ENCODE assay signal across 8 cellular contexts in the genomic region with DNA sequence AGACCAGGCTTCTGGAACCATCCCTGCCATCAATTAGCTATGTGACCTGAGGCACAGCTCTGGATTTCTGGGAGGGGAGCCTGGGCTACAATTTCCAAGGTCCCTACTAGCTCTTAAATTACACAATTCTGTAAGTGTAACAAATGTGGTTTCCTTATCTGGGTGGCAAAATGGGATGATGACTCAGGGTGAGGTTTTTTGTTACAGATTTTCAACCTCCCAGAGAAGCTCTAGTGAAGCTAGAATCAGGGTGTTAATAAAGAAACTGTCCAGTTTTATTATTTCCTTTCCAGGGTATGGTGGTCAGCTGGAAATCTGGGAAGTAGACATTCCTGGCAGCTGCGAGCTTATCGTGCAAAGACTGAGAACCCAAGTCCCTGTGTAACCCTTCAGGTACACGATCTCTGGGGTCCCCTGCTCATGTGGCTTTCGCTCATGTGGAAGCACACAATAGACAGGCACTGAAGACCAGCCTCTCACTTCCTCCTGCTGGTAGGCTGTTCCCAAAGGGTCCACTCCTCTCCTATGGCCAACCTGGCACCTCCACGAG. TPM values are rescaled to one million over a fixed set of nuclear protein-coding genes. Genes with fewer than 3 reads are reported as not detected.
DNase-seq lines count a peak whose midpoint lies in the region; ATAC-seq, FAIRE-seq and TF ChIP-seq lines count a peak whose summit lies in the region.

No MANE protein-coding gene starts in this region.

- ATAC-seq in CD4-positive, CD25-positive, alpha-beta regulatory T cell (ENCODE audit: low read depth in 2 of 2), result no peak
- peak; percentile 44 for ATAC-seq in mucosa of descending colon
- ATAC-seq in HG02852 (IDR thresholded peaks at IDR 0.05; ENCODE audit: unreplicated experiment), result no peak

- H3K4me1 ChIP-seq in CD4-positive, CD25-positive, alpha-beta regulatory T cell (ENCODE audit: control insufficient read depth, insufficient read depth, low read length, poor library complexity, severe bottlenecking), result peaks cover 74% of the 10 kb centered on the region
- H3K4me1 ChIP-seq in astrocyte (ENCODE audit: insufficient read depth, low read length) (peaks cover 29% of the 10 kb centered on the region), mucosa of descending colon (ENCODE audit: low read depth) (peaks cover 9% of the 10 kb centered on the region)

- no peaks in the 10 kb centered on the region for H3K27me3 ChIP-seq in CD4-positive, CD25-positive, alpha-beta regulatory T cell (ENCODE audit: control insufficient read depth, insufficient read depth, low read length)
- H3K27me3 ChIP-seq in astrocyte (ENCODE audit: insufficient read depth, low read length), result no peaks in the 10 kb centered on the region

- H3K4me2 ChIP-seq in astrocyte (ENCODE audit: low read length), result peak overlapping the region; percentile 73

- peak overlapping the region; percentile 63 for H3K27ac ChIP-seq in CD4-positive, CD25-positive, alpha-beta regulatory T cell (ENCODE audit: insufficient read depth, low read length, poor library complexity, severe bottlenecking)
- H3K27ac ChIP-seq in astrocyte (ENCODE audit: low read depth, low read length), result peak overlapping the region; percentile 61

- peaks cover 55% of the 10 kb centered on the region for H3K79me2 ChIP-seq in astrocyte (ENCODE audit: insufficient read depth, low read length)

- no peak for DNase-seq in CD4-positive, CD25-positive, alpha-beta regulatory T cell
- peak; percentile 89 for DNase-seq in MV-4-11 (lab: John Stamatoyannopoulos, UW)
- DNase-seq in astrocyte (ENCODE audit: low read depth), result peak; percentile 90
- DNase-seq in mucosa of descending colon, result no peak
- DNase-seq in cortex of kidney (lab: John Stamatoyannopoulos, UW), result no peak
- DNase-seq in NCI-H1930 (lab: John Stamatoyannopoulos, UW), result no peak
- DNase-seq in DMS79 treated with DMSO at 0.1 percent for 48 hours (lab: John Stamatoyannopoulos, UW), result no peak

- peak overlapping the region; percentile 38 for H3K9ac ChIP-seq in astrocyte (ENCODE audit: low read length)

- H3K36me3 Mint-ChIP-seq in CD4-positive, CD25-positive, alpha-beta regulatory T cell, result peaks cover 8% of the 10 kb centered on the region
- H3K36me3 Mint-ChIP-seq in astrocyte (ENCODE audit: low read depth, unreplicated experiment), result peaks cover 2% of the 10 kb centered on the region

- H3K36me3 ChIP-seq in CD4-positive, CD25-positive, alpha-beta regulatory T cell (ENCODE audit: control insufficient read depth, insufficient read depth, low read length), result peaks cover 4% of the 10 kb centered on the region
- H3K36me3 ChIP-seq in astrocyte (ENCODE audit: insufficient read depth, low read length) (no peaks in the 10 kb centered on the region), mucosa of descending colon (ENCODE audit: low read depth) (no peaks in the 10 kb centered on the region)

- no peak for FAIRE-seq in astrocyte (lab: Jason Lieb, UNC)

- peak overlapping the region; percentile 33 for H3K4me3 ChIP-seq in CD4-positive, CD25-positive, alpha-beta regulatory T cell (ENCODE audit: low read depth, low read length)
- H3K4me3 ChIP-seq in astrocyte (ENCODE audit: insufficient read depth, low read depth, low read length) (no peak overlapping the region), mucosa of descending colon (no peak overlapping the region)

- intact Hi-C loops in mucosa of descending colon (cut with DNase I, micrococcal nuclease), result no loop called here

- H3K27me3 Mint-ChIP-seq in CD4-positive, CD25-positive, alpha-beta regulatory T cell, result no peaks in the 10 kb centered on the region
- H3K27me3 Mint-ChIP-seq in astrocyte (ENCODE audit: low read depth, unreplicated experiment), result no peaks in the 10 kb centered on the region

- H3K9me3 ChIP-seq in CD4-positive, CD25-positive, alpha-beta regulatory T cell (ENCODE audit: control insufficient read depth in 2 of 2, low read length in 2 of 2), result no peaks in the 10 kb centered on the region
- no peaks in the 10 kb centered on the region for H3K9me3 ChIP-seq in astrocyte (ENCODE audit: insufficient read depth, low read depth, low read length)
- H3K9me3 ChIP-seq in mucosa of descending colon, result no peaks in the 10 kb centered on the region

- H3K4me1 Mint-ChIP-seq in CD4-positive, CD25-positive, alpha-beta regulatory T cell, result peaks cover 39 to 96% (median 81%) of the 10 kb centered on the region in 4 donors
- H3K4me1 Mint-ChIP-seq in astrocyte (ENCODE audit: low read depth, unreplicated experiment), result peaks cover 33% of the 10 kb centered on the region

- peak overlapping the region; percentile 28 for H2AFZ ChIP-seq in astrocyte (ENCODE audit: low read depth, low read length)

- H3K9me3 Mint-ChIP-seq in CD4-positive, CD25-positive, alpha-beta regulatory T cell, result no peaks in the 10 kb centered on the region
- H3K9me3 Mint-ChIP-seq in astrocyte (ENCODE audit: unreplicated experiment), result no peaks in the 10 kb centered on the region

- peak overlapping the region in 3 of 4 donors; percentile 4 to 54 (median 17) for H3K4me3 Mint-ChIP-seq in CD4-positive, CD25-positive, alpha-beta regulatory T cell
- no peak overlapping the region for H3K4me3 Mint-ChIP-seq in astrocyte (ENCODE audit: unreplicated experiment)

- peaks cover 12% of the 10 kb centered on the region for H4K20me1 ChIP-seq in astrocyte (ENCODE audit: insufficient read depth, low read length)

- no peak for TF ChIP-seq CTCF in astrocyte (IDR thresholded peaks at IDR 0.05; ENCODE audit: insufficient read depth, low read depth, low read length)
- TF ChIP-seq CTCF in mucosa of descending colon (IDR thresholded peaks at IDR 0.05), result no peak

- peak overlapping the region; percentile 82 to 98 (median 90) for H3K27ac Mint-ChIP-seq in CD4-positive, CD25-positive, alpha-beta regulatory T cell
- peak overlapping the region; percentile 77 for H3K27ac Mint-ChIP-seq in astrocyte (ENCODE audit: unreplicated experiment)

RNA-seq across cellular contexts. Expression of gene RAB27A, which starts 7.3 kb away (rescaled TPM):
- total RNA-seq in CD4-positive, CD25-positive, alpha-beta regulatory T cell, result 34.0 TPM
- polyA plus RNA-seq in CD4-positive, CD25-positive, alpha-beta regulatory T cell, result 10 to 100 TPM; 39.1 to 69.2 (median 46.1) TPM
- total RNA-seq in astrocyte (17.8 and 18.8 TPM in 2 replicates), mucosa of descending colon (10 to 100 TPM; 39.0 to 59.8 (median 56.7) TPM)

RNA-seq across cellular contexts. Expression of gene PIGBOS1, which starts 36.6 kb away (rescaled TPM):
- 9.4 TPM for total RNA-seq in CD4-positive, CD25-positive, alpha-beta regulatory T cell
- 10 to 100 TPM; 49.9 to 63.0 (median 56.1) TPM for polyA plus RNA-seq in CD4-positive, CD25-positive, alpha-beta regulatory T cell
- total RNA-seq in astrocyte (8.9 and 9.5 TPM in 2 replicates), mucosa of descending colon (10 to 100 TPM in 1 of 3 donors, 1 to 10 TPM in 2; 7.7 to 11.0 (median 9.8) TPM)

RNA-seq across cellular contexts. Expression of gene PIGB, which starts 36.7 kb away (rescaled TPM):
- total RNA-seq in CD4-positive, CD25-positive, alpha-beta regulatory T cell, result 38.5 TPM
- 10 to 100 TPM; 14.3 to 19.1 (median 17.8) TPM for polyA plus RNA-seq in CD4-positive, CD25-positive, alpha-beta regulatory T cell
- total RNA-seq in astrocyte (10.6 and 13.6 TPM in 2 replicates), mucosa of descending colon (10 to 100 TPM; 12.8 to 17.9 (median 17.1) TPM)

Comparison
In these comparisons a context has a peak if more than half of its experiments do, and no peak if none do; other contexts are left out.
1. DNase-seq: peak in MV-4-11 (single experiment) and astrocyte (single experiment); none in CD4-positive, CD25-positive, alpha-beta regulatory T cell (0 of 3), mucosa of descending colon (0 of 3), cortex of kidney (single experiment), NCI-H1930 (0 of 2) and DMS79 treated with DMSO at 0.1 percent for 48 hours (single experiment).